In genomic region chr17:73197141-73197540, GRCh38 we compare ENCODE assay signal across 16 cellular contexts. TPM values are rescaled to one million over a fixed set of nuclear protein-coding genes. Genes with fewer than 3 reads are reported as not detected.
"Had no signal": no experiment of that assay in that cellular context is flagged by ENCODE, and none has a peak within 500 bp of the region (broad histone marks: within the 10 kb centered on the region; RNA-seq: fewer than 3 reads in every experiment).

No MANE protein-coding gene starts in this region.

- H3K27me3 Mint-ChIP-seq: activated CD4-positive, alpha-beta T cell treated with anti-CD3 and anti-CD28 coated beads, Interleukin-2, amount 10 ng/mL, durations not matched to agents 24 days and 14 days; activated naive CD8-positive, alpha-beta T cell treated with anti-CD3 and anti-CD28 coated beads, Interleukin-2, amount 10 ng/mL, durations not matched to agents 7 days and 5 days had no signal

- H3K27ac ChIP-seq: hepatocyte, right atrium auricular region, tibial artery, vagina had no signal

- H3K9me3 ChIP-seq: right atrium auricular region, tibial artery, vagina had no signal

- H3K27me3 ChIP-seq: dorsolateral prefrontal cortex, hepatocyte, right atrium auricular region, tibial artery, vagina had no signal

- H3K9me3 Mint-ChIP-seq: activated CD4-positive, alpha-beta T cell treated with anti-CD3 and anti-CD28 coated beads, Interleukin-2, amount 10 ng/mL, durations not matched to agents 24 days and 14 days; activated naive CD8-positive, alpha-beta T cell treated with anti-CD3 and anti-CD28 coated beads, Interleukin-2, amount 10 ng/mL, durations not matched to agents 7 days and 5 days; nephron progenitor cell; T-helper 1 cell treated with Interleukin-12 subunit alpha and Interleukin-12 subunit beta and Interleukin-4 antibody, amounts not matched to agents 30 μg/mL and 1 μg/mL, for 36 hours; WTC11 had no signal

- H3K4me3 ChIP-seq: dorsolateral prefrontal cortex, hepatocyte, right atrium auricular region, tibial artery, vagina had no signal

- DNase-seq: activated CD4-positive, alpha-beta T cell treated with anti-CD3 and anti-CD28 coated beads, Interleukin-2, amount 10 ng/mL, durations not matched to agents 24 days and 14 days; activated CD8-positive, alpha-beta memory T cell treated with anti-CD3 and anti-CD28 coated beads, Interleukin-2, amount 50 U/mL, for 4 hours; activated CD8-positive, alpha-beta T cell treated with anti-CD3 and anti-CD28 coated beads, Interleukin-2, amount 10 ng/mL, durations not matched to agents 7 days and 5 days; activated naive CD8-positive, alpha-beta T cell treated with anti-CD3 and anti-CD28 coated beads, Interleukin-2, amount 10 ng/mL, durations not matched to agents 7 days and 5 days; occipital lobe; stimulated activated CD4-positive, alpha-beta T cell treated with anti-CD3 and anti-CD28 coated beads, Interleukin-2, amount 100 ng/mL, for 48 hours; stimulated activated naive CD4-positive, alpha-beta T cell had no signal

- H3K4me3 Mint-ChIP-seq: activated CD4-positive, alpha-beta T cell treated with anti-CD3 and anti-CD28 coated beads, Interleukin-2, amount 10 ng/mL, durations not matched to agents 24 days and 14 days; activated CD8-positive, alpha-beta T cell treated with anti-CD3 and anti-CD28 coated beads, Interleukin-2, amount 10 ng/mL, durations not matched to agents 7 days and 5 days; activated naive CD8-positive, alpha-beta T cell treated with anti-CD3 and anti-CD28 coated beads, Interleukin-2, amount 10 ng/mL, durations not matched to agents 7 days and 5 days; nephron progenitor cell; T-helper 1 cell treated with Interleukin-12 subunit alpha and Interleukin-12 subunit beta and Interleukin-4 antibody, amounts not matched to agents 30 μg/mL and 1 μg/mL, for 36 hours; WTC11 had no signal

- ATAC-seq: activated CD8-positive, alpha-beta T cell treated with anti-CD3 and anti-CD28 coated beads, Interleukin-2, amount 10 ng/mL, durations not matched to agents 7 days and 5 days had no signal

- H3K27ac Mint-ChIP-seq: activated CD4-positive, alpha-beta T cell treated with anti-CD3 and anti-CD28 coated beads, Interleukin-2, amount 10 ng/mL, durations not matched to agents 24 days and 14 days; activated CD8-positive, alpha-beta T cell treated with anti-CD3 and anti-CD28 coated beads, Interleukin-2, amount 10 ng/mL, durations not matched to agents 7 days and 5 days; activated naive CD8-positive, alpha-beta T cell treated with anti-CD3 and anti-CD28 coated beads, Interleukin-2, amount 10 ng/mL, durations not matched to agents 7 days and 5 days; T-helper 1 cell treated with Interleukin-12 subunit alpha and Interleukin-12 subunit beta and Interleukin-4 antibody, amounts not matched to agents 30 μg/mL and 1 μg/mL, for 36 hours had no signal

RNA-seq across cellular contexts. Expression of gene SSTR2, which starts 32.3 kb away (rescaled TPM):
- total RNA-seq: activated CD8-positive, alpha-beta T cell treated with anti-CD3 and anti-CD28 coated beads, Interleukin-2, amount 10 ng/mL, durations not matched to agents 7 days and 5 days; activated naive CD8-positive, alpha-beta T cell treated with anti-CD3 and anti-CD28 coated beads, Interleukin-2, amount 10 ng/mL, durations not matched to agents 7 days and 5 days; esophagus mucosa had no signal
